ENCODE assay signal across 8 cellular contexts in genomic region chr6:35370124-35370741, GRCh38. TPM values are rescaled to one million over a fixed set of nuclear protein-coding genes. Genes with fewer than 3 reads are reported as not detected.
DNase-seq lines count a peak whose midpoint lies in the region; ATAC-seq and TF ChIP-seq lines count a peak whose summit lies in the region.

No MANE protein-coding gene starts in this region.

- peak overlapping the region; percentile 86 for H3K27ac Mint-ChIP-seq in activated CD4-positive, alpha-beta T cell treated with anti-CD3 and anti-CD28 coated beads, Interleukin-2, amount 10 ng/mL, durations not matched to agents 7 days and 5 days
- H3K27ac Mint-ChIP-seq in naive thymus-derived CD4-positive, alpha-beta T cell, result peak overlapping the region; percentile 63 to 94 (median 86)

- H3K9me3 Mint-ChIP-seq in activated CD4-positive, alpha-beta T cell treated with anti-CD3 and anti-CD28 coated beads, Interleukin-2, amount 10 ng/mL, durations not matched to agents 7 days and 5 days, result no peaks in the 10 kb centered on the region
- peaks cover 0 to 4% (median 0%) of the 10 kb centered on the region in 11 donors for H3K9me3 Mint-ChIP-seq in naive thymus-derived CD4-positive, alpha-beta T cell

- no peaks in the 10 kb centered on the region for H3K9me3 ChIP-seq in naive thymus-derived CD4-positive, alpha-beta T cell (ENCODE audit: control insufficient read depth in 2 of 3, low read length in 3 of 3)
- H3K9me3 ChIP-seq in thyroid gland, result no peaks in the 10 kb centered on the region

- POLR2A ChIA-PET in activated CD4-positive, alpha-beta T cell treated with anti-CD3 and anti-CD28 coated beads, Interleukin-2, amount 10 ng/mL, durations not matched to agents 7 days and 5 days (lab: Charles Lee), result no interaction called here
- POLR2A ChIA-PET in naive thymus-derived CD4-positive, alpha-beta T cell (lab: Charles Lee), result interaction anchor here (1.4 to 3.2 kb wide), 2 partner anchors 21 to 26 kb away, joined by 4 to 12 read pairs; no protein-coding TSS in a partner anchor

- no peaks in the 10 kb centered on the region for H3K27me3 ChIP-seq in naive thymus-derived CD4-positive, alpha-beta T cell (ENCODE audit: control insufficient read depth in 2 of 2, insufficient read depth in 2 of 2, low read length in 2 of 2)
- no peaks in the 10 kb centered on the region for H3K27me3 ChIP-seq in thyroid gland

- H3K4me3 ChIP-seq in Jurkat, Clone E6-1 (ENCODE audit: low read length), result no peak overlapping the region
- peak overlapping the region; percentile 12 for H3K4me3 ChIP-seq in naive thymus-derived CD4-positive, alpha-beta T cell (ENCODE audit: low read length)
- H3K4me3 ChIP-seq in thyroid gland (replicated peaks in 1 of 3), result no peak overlapping the region

- intact Hi-C loops in naive thymus-derived CD4-positive, alpha-beta T cell (cut with micrococcal nuclease), result loop anchor here in 1 of 2 donors (5.0 kb wide), 1 partner anchor 47 kb away; no protein-coding TSS in a partner anchor
- intact Hi-C loops in thyroid gland (cut with DNase I), result no loop called here

- no peaks in the 10 kb centered on the region for H3K27me3 Mint-ChIP-seq in activated CD4-positive, alpha-beta T cell treated with anti-CD3 and anti-CD28 coated beads, Interleukin-2, amount 10 ng/mL, durations not matched to agents 7 days and 5 days
- H3K27me3 Mint-ChIP-seq in naive thymus-derived CD4-positive, alpha-beta T cell, result no peaks in the 10 kb centered on the region

- TF ChIP-seq CTCF in thyroid gland (IDR thresholded peaks at IDR 0.05), result no peak

- H3K27ac ChIP-seq in naive thymus-derived CD4-positive, alpha-beta T cell (ENCODE audit: low read depth, low read length), result peak overlapping the region; percentile 45
- H3K27ac ChIP-seq in thyroid gland, result peak overlapping the region in 2 of 3 donors; percentile 14 to 27

- WGBS in thyroid gland, 2 donors, result 56 to 69% methylated on average over 8 of the region's 8 CpGs

- ATAC-seq in GM19035 (IDR thresholded peaks at IDR 0.05; ENCODE audit: unreplicated experiment) (peak; percentile 65), GM18870 (IDR thresholded peaks at IDR 0.05; ENCODE audit: unreplicated experiment) (no peak)
- ATAC-seq in naive thymus-derived CD4-positive, alpha-beta T cell, result peak; percentile 89

- TF ChIP-seq POLR2A in thyroid gland (IDR thresholded peaks at IDR 0.05), result no peak

- peaks cover 35 to 40% of the 10 kb centered on the region in 2 donors for H3K4me1 ChIP-seq in naive thymus-derived CD4-positive, alpha-beta T cell (ENCODE audit: control insufficient read depth in 2 of 2, insufficient read depth in 2 of 2, low read length in 2 of 2)
- peaks cover 36 to 48% of the 10 kb centered on the region in 2 donors for H3K4me1 ChIP-seq in thyroid gland

- H3K4me3 Mint-ChIP-seq in activated CD4-positive, alpha-beta T cell treated with anti-CD3 and anti-CD28 coated beads, Interleukin-2, amount 10 ng/mL, durations not matched to agents 7 days and 5 days, result peak overlapping the region; percentile 38
- peak overlapping the region; percentile 68 to 84 (median 76) for H3K4me3 Mint-ChIP-seq in naive thymus-derived CD4-positive, alpha-beta T cell

- DNase-seq in Jurkat, Clone E6-1 (ENCODE audit: low read depth, low spot score), result peak; percentile 30
- DNase-seq in activated CD4-positive, alpha-beta T cell treated with anti-CD3 and anti-CD28 coated beads, Interleukin-2, amount 10 ng/mL, durations not matched to agents 7 days and 5 days, result peak; percentile 36
- DNase-seq in epidermal melanocyte (ENCODE audit: insufficient read length, low spot score), result peak; percentile 71
- peak in 2 of 9 donors; percentile 21 to 46 for DNase-seq in naive thymus-derived CD4-positive, alpha-beta T cell
- DNase-seq in thyroid gland, result peak; percentile 45 to 48
- no peak for DNase-seq in middle frontal gyrus (ENCODE audit: extremely low spot score, low spot score)

- CTCF ChIA-PET in activated CD4-positive, alpha-beta T cell treated with anti-CD3 and anti-CD28 coated beads, Interleukin-2, amount 10 ng/mL, durations not matched to agents 7 days and 5 days (lab: Charles Lee), result interaction anchor here (1.1 kb wide), 1 partner anchor 25 kb away, joined by 4 read pairs; no protein-coding TSS in a partner anchor
- CTCF ChIA-PET in naive thymus-derived CD4-positive, alpha-beta T cell (lab: Charles Lee), result no interaction called here

- H3K36me3 Mint-ChIP-seq in activated CD4-positive, alpha-beta T cell treated with anti-CD3 and anti-CD28 coated beads, Interleukin-2, amount 10 ng/mL, durations not matched to agents 7 days and 5 days (ENCODE audit: low read depth), result peaks cover 43% of the 10 kb centered on the region
- peaks cover 0 to 50% (median 14%) of the 10 kb centered on the region in 5 donors for H3K36me3 Mint-ChIP-seq in naive thymus-derived CD4-positive, alpha-beta T cell

- H3K36me3 ChIP-seq in naive thymus-derived CD4-positive, alpha-beta T cell (ENCODE audit: control insufficient read depth in 2 of 3, insufficient read depth in 3 of 3, low read length in 3 of 3), result no peaks in the 10 kb centered on the region
- no peaks in the 10 kb centered on the region for H3K36me3 ChIP-seq in thyroid gland

- peaks cover 62% of the 10 kb centered on the region for H3K4me1 Mint-ChIP-seq in activated CD4-positive, alpha-beta T cell treated with anti-CD3 and anti-CD28 coated beads, Interleukin-2, amount 10 ng/mL, durations not matched to agents 7 days and 5 days
- H3K4me1 Mint-ChIP-seq in naive thymus-derived CD4-positive, alpha-beta T cell, result peaks cover 48 to 84% (median 68%) of the 10 kb centered on the region in 7 donors

RNA-seq across cellular contexts. Expression of gene PPARD, which starts 27.9 kb away (rescaled TPM):
- polyA plus RNA-seq in Jurkat, Clone E6-1 (2012; ENCODE audit: insufficient read depth, insufficient read length), result 8.4 TPM
- total RNA-seq in activated CD4-positive, alpha-beta T cell treated with anti-CD3 and anti-CD28 coated beads, Interleukin-2, amount 10 ng/mL, durations not matched to agents 7 days and 5 days, result 10 to 100 TPM; 24.4 to 25.8 TPM
- total RNA-seq in naive thymus-derived CD4-positive, alpha-beta T cell, result 10 to 100 TPM; 29.3 to 47.1 (median 36.0) TPM
- polyA plus RNA-seq in naive thymus-derived CD4-positive, alpha-beta T cell, result 10 to 100 TPM in 1 of 2 donors, 1 to 10 TPM in 1; 7.3 to 20.2 TPM
- 10 to 100 TPM; 17.3 to 40.3 (median 35.9) TPM for total RNA-seq in thyroid gland
